In the genomic region with DNA sequence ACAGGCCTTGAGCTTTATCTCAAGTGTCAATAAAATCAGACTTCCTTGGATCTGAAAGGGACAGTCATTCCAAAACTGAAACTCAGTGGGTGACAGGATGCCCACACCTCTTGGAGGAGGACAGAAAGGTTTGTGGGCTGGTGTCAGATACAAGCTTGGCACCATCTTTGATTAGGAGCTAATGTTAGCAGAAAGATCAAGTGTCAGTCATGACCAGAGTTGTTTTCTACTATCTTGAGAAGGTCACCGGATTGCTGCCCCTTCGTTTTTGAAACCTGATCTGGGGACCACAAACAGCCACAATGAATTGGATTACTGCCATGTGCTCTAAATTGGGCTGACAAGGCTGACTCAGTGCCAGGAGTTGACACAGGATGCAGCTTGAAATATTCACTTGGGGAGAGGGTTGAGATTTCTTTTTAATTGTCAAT, we compare ENCODE assay signal across 8 cellular contexts.
DNase-seq lines count a peak whose midpoint lies in the region; ATAC-seq and TF ChIP-seq lines count a peak whose summit lies in the region.

No MANE protein-coding gene starts in this region.

- DNase-seq in NCI-H2029 treated with DMSO at 0.1 percent for 48 hours (lab: John Stamatoyannopoulos, UW) (peak; percentile 89), astrocyte of the cerebellum (ENCODE audit: low read depth) (peak; percentile 28), OCI-LY7 (ENCODE audit: low spot score) (no peak), T-helper 17 cell (no peak)

- H3K9me2 ChIP-seq in OCI-LY7 (ENCODE audit: insufficient read depth, low read length) = no peaks in the 10 kb centered on the region

- H3K4me1 ChIP-seq in BLaER1 treated with 17β-estradiol and CSF1 and Interleukin-3, amounts not matched to agents 10 nM and 100 nM = peaks cover 14 to 30% (median 22%) of the 10 kb centered on the region in 10 experiments
- H3K4me1 ChIP-seq in muscle layer of colon (ENCODE audit: insufficient read depth, low read length) = peaks cover 21% of the 10 kb centered on the region
- no peaks in the 10 kb centered on the region for H3K4me1 ChIP-seq in OCI-LY7 (ENCODE audit: insufficient read depth, low read length, poor library complexity, severe bottlenecking)

- no peak overlapping the region for H3K4me3 ChIP-seq in BLaER1 treated with 17β-estradiol and CSF1 and Interleukin-3, amounts not matched to agents 10 nM and 100 nM
- H3K4me3 ChIP-seq in astrocyte of the cerebellum (ENCODE audit: low read depth, low read length) (no peak overlapping the region), muscle layer of colon (ENCODE audit: low read depth in 1 of 2, low read length in 2 of 2) (no peak overlapping the region), OCI-LY7 (ENCODE audit: low read depth, low read length, poor library complexity, severe bottlenecking) (no peak overlapping the region)

- in situ Hi-C loops in astrocyte of the cerebellum (cut with HindIII; ENCODE audit: low sequenced_read_pairs) = loop anchor here (25.0 kb wide), 1 partner anchor 625 kb away; no protein-coding TSS in a partner anchor

- no peaks in the 10 kb centered on the region for H3K4me1 Mint-ChIP-seq in T-helper 17 cell

- H2AFZ ChIP-seq in OCI-LY7 (ENCODE audit: low read length) = no peak overlapping the region

- peak overlapping the region; percentile 31 to 65 (median 57); a peak in 21 of 22 replicates for H3K4me2 ChIP-seq in BLaER1 treated with 17β-estradiol and CSF1 and Interleukin-3, amounts not matched to agents 10 nM and 100 nM
- H3K4me2 ChIP-seq in OCI-LY7 (ENCODE audit: low read length) = no peak overlapping the region

- no peaks in the 10 kb centered on the region for H3K27me3 ChIP-seq in BLaER1 treated with 17β-estradiol and CSF1 and Interleukin-3, amounts not matched to agents 10 nM and 100 nM
- no peaks in the 10 kb centered on the region for H3K27me3 ChIP-seq in muscle layer of colon (ENCODE audit: control insufficient read depth in 1 of 2, insufficient read depth in 2 of 2, low read length in 2 of 2)

- CTCF ChIA-PET in OCI-LY7 (lab: Charles Lee; ENCODE audit: unreplicated experiment) = no interaction called here

- peak overlapping the region in 9 of 11 experiments; percentile 9 to 71 (median 52); a peak in 13 of 22 replicates for H3K27ac ChIP-seq in BLaER1 treated with 17β-estradiol and CSF1 and Interleukin-3, amounts not matched to agents 10 nM and 100 nM
- H3K27ac ChIP-seq in muscle layer of colon (ENCODE audit: low read depth, low read length) (peak overlapping the region; percentile 73), OCI-LY7 (ENCODE audit: low read depth, low read length, poor library complexity, severe bottlenecking) (no peak overlapping the region)

- H3K9me3 ChIP-seq in BLaER1 treated with 17β-estradiol and CSF1 and Interleukin-3, amounts not matched to agents 10 nM and 100 nM (replicated peaks in 1 of 11) = no peaks in the 10 kb centered on the region
- H3K9me3 ChIP-seq in muscle layer of colon (ENCODE audit: low read length) = no peaks in the 10 kb centered on the region
- no peaks in the 10 kb centered on the region for H3K9me3 ChIP-seq in OCI-LY7 (ENCODE audit: low read length)
- no peaks in the 10 kb centered on the region for H3K9me3 ChIP-seq in T-helper 17 cell (ENCODE audit: control insufficient read depth, low read length, poor library complexity, severe bottlenecking)

- H3K27me3 Mint-ChIP-seq in T-helper 17 cell = peaks cover 12% of the 10 kb centered on the region

- no peak overlapping the region for H3K9ac ChIP-seq in BLaER1 treated with 17β-estradiol and CSF1 and Interleukin-3, amounts not matched to agents 10 nM and 100 nM
- no peak overlapping the region for H3K9ac ChIP-seq in muscle layer of colon (ENCODE audit: low read length)

- H3K27ac Mint-ChIP-seq in T-helper 17 cell = no peak overlapping the region

- H3K79me2 ChIP-seq in OCI-LY7 (ENCODE audit: insufficient read depth, low read depth, low read length) = no peaks in the 10 kb centered on the region

- ATAC-seq in GM21717 (IDR thresholded peaks at IDR 0.05; ENCODE audit: unreplicated experiment) = peak; percentile 49
- no peak for ATAC-seq in HG03520 (IDR thresholded peaks at IDR 0.05; ENCODE audit: unreplicated experiment)
- ATAC-seq in T-helper 17 cell = no peak

- no peaks in the 10 kb centered on the region for H3K36me3 Mint-ChIP-seq in T-helper 17 cell (ENCODE audit: low read depth)

- no peak overlapping the region for H3K4me3 Mint-ChIP-seq in T-helper 17 cell

- H4K20me1 ChIP-seq in BLaER1 treated with 17β-estradiol and CSF1 and Interleukin-3, amounts not matched to agents 10 nM and 100 nM = no peaks in the 10 kb centered on the region
- no peaks in the 10 kb centered on the region for H4K20me1 ChIP-seq in OCI-LY7 (ENCODE audit: insufficient read depth, low read length)

- BruUV-seq in OCI-LY7 (replicated peaks; lab: Mats Ljungman, UMichigan) = no TSS peak

- TF ChIP-seq CTCF in astrocyte of the cerebellum (IDR thresholded peaks at IDR 0.05; ENCODE audit: low read depth, low read length, missing control alignments) (no peak), OCI-LY7 (conservative IDR thresholded peaks at IDR 0.05; ENCODE audit: low read length) (no peak)

- no peaks in the 10 kb centered on the region for H3K36me3 ChIP-seq in BLaER1 treated with 17β-estradiol and CSF1 and Interleukin-3, amounts not matched to agents 10 nM and 100 nM
- H3K36me3 ChIP-seq in muscle layer of colon (ENCODE audit: insufficient read depth, low read length) (no peaks in the 10 kb centered on the region), OCI-LY7 (ENCODE audit: insufficient read depth, low read length) (no peaks in the 10 kb centered on the region)

- POLR2A ChIA-PET in OCI-LY7 (lab: Charles Lee) = interaction anchor here (0.7 to 1.0 kb wide), 2 partner anchors 12 to 17 kb away, joined by 3 read pairs; no protein-coding TSS in a partner anchor

- intact Hi-C loops in OCI-LY7 (cut with micrococcal nuclease; ENCODE audit: unreplicated experiment) = loop anchor here (10.0 kb wide), 1 partner anchor 443 kb away; no protein-coding TSS in a partner anchor

Comparison
In these comparisons a context has a peak if more than half of its experiments do, and no peak if none do; other contexts are left out.
1. DNase-seq: peak in NCI-H2029 treated with DMSO at 0.1 percent for 48 hours (single experiment) and astrocyte of the cerebellum (single experiment); none in OCI-LY7 (single experiment) and T-helper 17 cell (0 of 3).